30 cellular contexts compared by ENCODE assay signal in genomic region chr6:162627825-162628224, GRCh38.
"Had no signal": no experiment of that assay in that cellular context is flagged by ENCODE, and none has a peak within 500 bp of the region (broad histone marks: within the 10 kb centered on the region; RNA-seq: fewer than 3 reads in every experiment).

No MANE protein-coding gene starts in this region.

- DNase-seq: naive thymus-derived CD4-positive, alpha-beta T cell; natural killer cell; occipital lobe; ovary; posterior cingulate gyrus; psoas muscle; right cardiac atrium; right lobe of liver; sigmoid colon; stimulated activated CD4-positive, alpha-beta T cell treated with anti-CD3 and anti-CD28 coated beads, Interleukin-15, amount 100 ng/mL, for 24 hours; stimulated activated CD4-positive, alpha-beta T cell treated with anti-CD3 and anti-CD28 coated beads, Interleukin-2, amount 100 ng/mL, for 24 hours; stimulated activated CD4-positive, alpha-beta T cell treated with anti-CD3 and anti-CD28 coated beads, Interleukin-2, amount 100 ng/mL, for 48 hours; stimulated activated CD4-positive, alpha-beta T cell treated with anti-CD3 and anti-CD28 coated beads, Interleukin-4, amount 100 ng/mL, for 24 hours; stimulated activated naive B cell treated with anti-CD40 and anti-IgM and Interleukin-4, amounts not matched to agents 10 μg/mL and 1 μg/mL and 100 μg/mL, for 72 hours; stimulated activated naive CD4-positive, alpha-beta T cell treated with Interleukin-2 at 50 U/mL for 16 hours; stomach; thyroid gland; trophoblast cell; upper lobe of left lung had no signal

- H3K79me2 ChIP-seq: parathyroid adenoma had no signal

- FAIRE-seq: small intestine, urothelium cell line had no signal

- H3K27ac Mint-ChIP-seq: naive thymus-derived CD4-positive, alpha-beta T cell; natural killer cell; nephron; neural progenitor cell; progenitor cell of endocrine pancreas; stimulated activated effector memory CD8-positive, alpha-beta T cell treated with anti-CD3 and anti-CD28 coated beads, Interleukin-12 subunit alpha, Interleukin-12 subunit beta, amount 100 ng/mL, for 72 hours; stimulated activated naive B cell treated with anti-CD40 and anti-IgM and Interleukin-4, amounts not matched to agents 10 μg/mL and 1 μg/mL and 100 μg/mL, for 72 hours; stimulated activated naive CD8-positive, alpha-beta T cell treated with anti-CD3 and anti-CD28 coated beads, Interleukin-15, Interleukin-2, amounts not matched to agents 100 ng/mL and 50 ng/mL, for 24 hours had no signal

- H3K4me2 ChIP-seq: neural progenitor cell had no signal

- H3K27ac ChIP-seq: neural progenitor cell, ovary, parathyroid adenoma, psoas muscle, right lobe of liver, sigmoid colon, stomach, thoracic aorta, thyroid gland, tibial nerve, upper lobe of left lung, vagina had no signal

- H2AFZ ChIP-seq: neural progenitor cell, parathyroid adenoma had no signal

- H3K4me3 Mint-ChIP-seq: naive thymus-derived CD4-positive, alpha-beta T cell; natural killer cell; nephron; neural progenitor cell; stimulated activated effector memory CD8-positive, alpha-beta T cell treated with anti-CD3 and anti-CD28 coated beads, Interleukin-12 subunit alpha, Interleukin-12 subunit beta, amount 100 ng/mL, for 72 hours; stimulated activated naive B cell treated with anti-CD40 and anti-IgM and Interleukin-4, amounts not matched to agents 10 μg/mL and 1 μg/mL and 100 μg/mL, for 72 hours; stimulated activated naive CD8-positive, alpha-beta T cell treated with anti-CD3 and anti-CD28 coated beads, Interleukin-15, Interleukin-2, amounts not matched to agents 100 ng/mL and 50 ng/mL, for 24 hours had no signal

- H3K27me3 ChIP-seq: neural progenitor cell, ovary, right lobe of liver, sigmoid colon, stomach, thyroid gland, tibial nerve, upper lobe of left lung, vagina had no signal

- H3K4me1 ChIP-seq: neural progenitor cell, parathyroid adenoma, psoas muscle, sigmoid colon, thyroid gland, tibial nerve, upper lobe of left lung, vagina had no signal

- H3K9ac ChIP-seq: neural progenitor cell, parathyroid adenoma had no signal

- H3K4me1 Mint-ChIP-seq: natural killer cell; nephron; neural progenitor cell; stimulated activated effector memory CD8-positive, alpha-beta T cell treated with anti-CD3 and anti-CD28 coated beads, Interleukin-12 subunit alpha, Interleukin-12 subunit beta, amount 100 ng/mL, for 72 hours; stimulated activated naive B cell treated with anti-CD40 and anti-IgM and Interleukin-4, amounts not matched to agents 10 μg/mL and 1 μg/mL and 100 μg/mL, for 72 hours had no signal

- H3K36me3 ChIP-seq: neural progenitor cell, ovary, right lobe of liver, sigmoid colon, stomach, thoracic aorta, thyroid gland, tibial nerve, upper lobe of left lung, vagina had no signal

- ATAC-seq: naive thymus-derived CD4-positive, alpha-beta T cell; natural killer cell; psoas muscle; right cardiac atrium; stimulated activated effector memory CD8-positive, alpha-beta T cell treated with anti-CD3 and anti-CD28 coated beads, Interleukin-12 subunit alpha, Interleukin-12 subunit beta, amount 100 ng/mL, for 72 hours; stimulated activated naive B cell treated with anti-CD40 and anti-IgM and Interleukin-4, amounts not matched to agents 10 μg/mL and 1 μg/mL and 100 μg/mL, for 72 hours had no signal

- H3K9me3 ChIP-seq: ovary, psoas muscle, right lobe of liver, sigmoid colon, thyroid gland, upper lobe of left lung, vagina had no signal

- H3K27me3 Mint-ChIP-seq: naive thymus-derived CD4-positive, alpha-beta T cell; progenitor cell of endocrine pancreas; stimulated activated naive B cell treated with anti-CD40 and anti-IgM and Interleukin-4, amounts not matched to agents 10 μg/mL and 1 μg/mL and 100 μg/mL, for 72 hours; stimulated activated naive CD8-positive, alpha-beta T cell treated with anti-CD3 and anti-CD28 coated beads, Interleukin-15, Interleukin-2, amounts not matched to agents 100 ng/mL and 50 ng/mL, for 24 hours had no signal

- H3K4me3 ChIP-seq: neural progenitor cell, ovary, psoas muscle, right lobe of liver, sigmoid colon, stomach, thoracic aorta, thyroid gland, tibial nerve, upper lobe of left lung, vagina had no signal

- H3K36me3 Mint-ChIP-seq: natural killer cell; neural progenitor cell; stimulated activated effector memory CD8-positive, alpha-beta T cell treated with anti-CD3 and anti-CD28 coated beads, Interleukin-12 subunit alpha, Interleukin-12 subunit beta, amount 100 ng/mL, for 72 hours; stimulated activated naive B cell treated with anti-CD40 and anti-IgM and Interleukin-4, amounts not matched to agents 10 μg/mL and 1 μg/mL and 100 μg/mL, for 72 hours had no signal

- H3K9me3 Mint-ChIP-seq: neural progenitor cell had no signal
